In genomic region chr17:5468075-5468473, GRCh38 we compare ENCODE assay signal across 9 cellular contexts. TPM values are rescaled to one million over a fixed set of nuclear protein-coding genes. Genes with fewer than 3 reads are reported as not detected.
A peak's percentile ranks its signal among the peaks of the same experiment; 100 is the strongest.
DNase-seq lines count a peak whose midpoint lies in the region; ATAC-seq, FAIRE-seq and TF ChIP-seq lines count a peak whose summit lies in the region.
"Had no signal": no experiment of that assay in that cellular context is flagged by ENCODE, and none has a peak within 500 bp of the region (broad histone marks: within the 10 kb centered on the region; RNA-seq: fewer than 3 reads in every experiment).

No MANE protein-coding gene starts in this region.

- H3K4me1 ChIP-seq in SK-N-SH (ENCODE audit: control insufficient read depth in 1 of 2, insufficient read depth in 2 of 2, low read depth in 1 of 2, low read length in 1 of 2) = peaks cover 0 to 13% of the 10 kb centered on the region in 2 experiments; a peak in 2 of 4 replicates
- no peaks in the 10 kb centered on the region for H3K4me1 ChIP-seq in endocrine pancreas (ENCODE audit: control insufficient read depth, insufficient read depth, low read length)

- TF ChIP-seq POLR2A in H54 (IDR thresholded peaks at IDR 0.05; ENCODE audit: low read depth, low read length) = no peak

- TF ChIP-seq CTCF in SK-N-SH (IDR thresholded peaks at IDR 0.05) = no peak
- TF ChIP-seq CTCF in nephron (IDR thresholded peaks at IDR 0.05; ENCODE audit: unreplicated experiment in 3 of 3) = no peak

- H3K4me3 ChIP-seq in SK-N-SH (ENCODE audit: low read depth in 2 of 2, low read length in 1 of 2) = peak overlapping the region; percentile 88 to 98
- H3K4me3 ChIP-seq in endocrine pancreas (ENCODE audit: control insufficient read depth, insufficient read depth, low read length) = peak overlapping the region; percentile 80

- TF ChIP-seq EP300 in SK-N-SH (IDR thresholded peaks at IDR 0.05; ENCODE audit: borderline replicate concordance in 1 of 2, low read depth in 1 of 2, low read length in 1 of 2) = no peak

- H3K27ac ChIP-seq in SK-N-SH (ENCODE audit: low read depth in 2 of 2, low read length in 1 of 2) = peak overlapping the region; percentile 63 to 74

- H4K20me1 ChIP-seq in SK-N-SH (ENCODE audit: insufficient read depth) = peaks cover 9% of the 10 kb centered on the region

- POLR2A ChIA-PET in SK-N-SH (lab: Yijun Ruan, JAX) = interaction anchor here (1.0 to 2.2 kb wide), 5 partner anchors 10 to 49 kb away, joined by 3 to 35 read pairs (median 6); partner anchors contain the start of genes C1QBP, DERL2, MIS12 and NUP88

- H3K9ac ChIP-seq in SK-N-SH (peak overlapping the region; percentile 74), endocrine pancreas (ENCODE audit: control insufficient read depth, insufficient read depth, low read length) (peak overlapping the region; percentile 94)

- H3F3A ChIP-seq in SK-N-SH (replicated peaks; ENCODE audit: insufficient read depth) = peaks cover 17% of the 10 kb centered on the region

- peaks cover 57% of the 10 kb centered on the region for H3K79me2 ChIP-seq in SK-N-SH (ENCODE audit: insufficient read depth)

- CTCF ChIA-PET in SK-N-SH (lab: Yijun Ruan, JAX) = interaction anchor here (1.0 to 7.9 kb wide), 4 partner anchors 11 to 32 kb away, joined by 3 to 66 read pairs (median 4); partner anchors contain the start of gene C1QBP

- TF ChIP-seq RAD21 in SK-N-SH (IDR thresholded peaks at IDR 0.05; ENCODE audit: low read length) = no peak

- peak overlapping the region; percentile 8 to 71 (median 47) for H3K27ac Mint-ChIP-seq in nephron

- H3K36me3 ChIP-seq in SK-N-SH (replicated peaks in 1 of 2; ENCODE audit: control insufficient read depth in 1 of 2, insufficient read depth in 2 of 2, low read length in 1 of 2) (peaks cover 19 to 24% of the 10 kb centered on the region in 2 experiments), endocrine pancreas (ENCODE audit: control insufficient read depth, insufficient read depth, low read length) (no peaks in the 10 kb centered on the region)

- no peaks in the 10 kb centered on the region for H3K27me3 Mint-ChIP-seq in nephron (ENCODE audit: low read depth)

- peaks cover 19% of the 10 kb centered on the region for H3K4me1 Mint-ChIP-seq in nephron

- peaks cover 19% of the 10 kb centered on the region for H3K36me3 Mint-ChIP-seq in nephron (ENCODE audit: low read depth)

- ATAC-seq in GM21737 (IDR thresholded peaks at IDR 0.05; ENCODE audit: unreplicated experiment) = peak; percentile 20

- DNase-seq in AG08395 (ENCODE audit: low spot score) = peak; percentile 7
- DNase-seq in SK-N-SH = peak; percentile 36
- no peak for DNase-seq in H54 (ENCODE audit: insufficient read length, low spot score)
- no peak for DNase-seq in amniotic stem cell (lab: John Stamatoyannopoulos, UW)
- DNase-seq in cerebellar cortex (ENCODE audit: low spot score) = no peak

- WGBS in SK-N-SH (ENCODE audit: low lambda C conversion rate) = 1% methylated on average over 17 of the region's 17 CpGs

- no peaks in the 10 kb centered on the region for H3K9me2 ChIP-seq in SK-N-SH

- FAIRE-seq in H54 (lab: Jason Lieb, UNC) = no peak
- FAIRE-seq: endometrium had no signal

- no peaks in the 10 kb centered on the region for H3K27me3 ChIP-seq in SK-N-SH (ENCODE audit: insufficient read depth)
- no peaks in the 10 kb centered on the region for H3K27me3 ChIP-seq in endocrine pancreas (ENCODE audit: control insufficient read depth, insufficient read depth, low read length)

- peak overlapping the region; percentile 95 for H3K4me2 ChIP-seq in SK-N-SH

- peak overlapping the region; percentile 85 to 88 (median 88) for H3K4me3 Mint-ChIP-seq in nephron

- peak overlapping the region; percentile 80 for H2AFZ ChIP-seq in SK-N-SH (ENCODE audit: low read depth)

- no peaks in the 10 kb centered on the region for H3K9me3 Mint-ChIP-seq in nephron

- H3K9me3 ChIP-seq in SK-N-SH (no peaks in the 10 kb centered on the region), endocrine pancreas (ENCODE audit: control insufficient read depth, low read length) (no peaks in the 10 kb centered on the region)

TF ChIP-seq in SK-N-SH, 30 proteins besides CTCF, POLR2A, EP300 and RAD21:
- TF ChIP-seq MAX (IDR thresholded peaks at IDR 0.05; ENCODE audit: low read depth) (no peak), CHD2 (IDR thresholded peaks at IDR 0.05; ENCODE audit: low read length, partially characterized antibody) (no peak), SIN3A (IDR thresholded peaks at IDR 0.05; ENCODE audit: borderline replicate concordance, low read depth, low read length) (no peak), EZH2phosphoT487 (IDR thresholded peaks at IDR 0.05; ENCODE audit: borderline replicate concordance, low read depth) (no peak), JUND (IDR thresholded peaks at IDR 0.05) (no peak), FOXJ3 (CRISPR knock-in tag; IDR thresholded peaks at IDR 0.05) (no peak), RFX5 (IDR thresholded peaks at IDR 0.05; ENCODE audit: low read length) (no peak), TEAD4 (IDR thresholded peaks at IDR 0.05; ENCODE audit: borderline replicate concordance, insufficient read depth) (no peak), TAF1 (IDR thresholded peaks at IDR 0.05; ENCODE audit: borderline replicate concordance, low read depth, low read length) (no peak)
- TF ChIP-seq, protein P1, sequence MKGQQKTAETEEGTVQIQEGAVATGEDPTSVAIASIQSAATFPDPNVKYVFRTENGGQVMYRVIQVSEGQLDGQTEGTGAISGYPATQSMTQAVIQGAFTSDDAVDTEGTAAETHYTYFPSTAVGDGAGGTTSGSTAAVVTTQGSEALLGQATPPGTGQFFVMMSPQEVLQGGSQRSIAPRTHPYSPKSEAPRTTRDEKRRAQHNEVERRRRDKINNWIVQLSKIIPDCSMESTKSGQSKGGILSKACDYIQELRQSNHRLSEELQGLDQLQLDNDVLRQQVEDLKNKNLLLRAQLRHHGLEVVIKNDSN (IDR thresholded peaks at IDR 0.05; ENCODE audit: borderline replicate concordance, low read depth) = no peak

RNA-seq across cellular contexts. Expression of gene DHX33, which starts 0.7 kb away (rescaled TPM):
- 12.9 and 15.5 TPM in 2 replicates for polyA plus RNA-seq in SK-N-SH (2012; rRNA removed)
- 11.6 and 13.0 TPM in 2 replicates for polyA plus RNA-seq in SK-N-SH (2012; cell fraction: cytosol; rRNA removed)
- 23.1 and 27.2 TPM in 2 replicates for polyA plus RNA-seq in SK-N-SH (2012; cell fraction: nucleus; rRNA removed)

RNA-seq across cellular contexts. Expression of gene DERL2, which starts 17.9 kb away (rescaled TPM):
- polyA plus RNA-seq in SK-N-SH (2012; rRNA removed) = 42.5 and 58.8 TPM in 2 replicates
- polyA plus RNA-seq in SK-N-SH (2012; cell fraction: cytosol; rRNA removed) = 50.2 and 50.8 TPM in 2 replicates
- polyA plus RNA-seq in SK-N-SH (2012; cell fraction: nucleus; rRNA removed) = 55.5 and 70.0 TPM in 2 replicates

RNA-seq across cellular contexts. Expression of gene MIS12, which starts 18.3 kb away (rescaled TPM):
- polyA plus RNA-seq in SK-N-SH (2012; rRNA removed) = 9.3 and 12.4 TPM in 2 replicates
- polyA plus RNA-seq in SK-N-SH (2012; cell fraction: cytosol; rRNA removed) = 10.2 and 11.5 TPM in 2 replicates
- polyA plus RNA-seq in SK-N-SH (2012; cell fraction: nucleus; rRNA removed) = 8.6 and 25.5 TPM in 2 replicates

RNA-seq across cellular contexts. Expression of gene C1QBP, which starts 29.1 kb away (rescaled TPM):
- 269 and 277 TPM in 2 replicates for polyA plus RNA-seq in SK-N-SH (2012; rRNA removed)
- 404 and 546 TPM in 2 replicates for polyA plus RNA-seq in SK-N-SH (2012; cell fraction: cytosol; rRNA removed)
- 115 and 147 TPM in 2 replicates for polyA plus RNA-seq in SK-N-SH (2012; cell fraction: nucleus; rRNA removed)

RNA-seq across cellular contexts. Expression of gene RPAIN, which starts 48.1 kb away (rescaled TPM):
- polyA plus RNA-seq in SK-N-SH (2012; rRNA removed) = 75.5 and 89.6 TPM in 2 replicates
- polyA plus RNA-seq in SK-N-SH (2012; cell fraction: cytosol; rRNA removed) = 96.7 and 106 TPM in 2 replicates
- 58.4 and 108 TPM in 2 replicates for polyA plus RNA-seq in SK-N-SH (2012; cell fraction: nucleus; rRNA removed)

Comparison
In these comparisons a context has a peak if more than half of its experiments do, and no peak if none do; other contexts are left out.
1. DNase-seq: peak in AG08395 (single experiment) and SK-N-SH (single experiment); none in H54 (single experiment), amniotic stem cell (single experiment) and cerebellar cortex (single experiment).